ENCODE assay signal across 9 cellular contexts in genomic region chr2:237702439-237703397, GRCh38.
A peak's percentile ranks its signal among the peaks of the same experiment; 100 is the strongest.
DNase-seq lines count a peak whose midpoint lies in the region; ATAC-seq lines count a peak whose summit lies in the region.
"Had no signal": no experiment of that assay in that cellular context is flagged by ENCODE, and none has a peak within 500 bp of the region (broad histone marks: within the 10 kb centered on the region; RNA-seq: fewer than 3 reads in every experiment).

No MANE protein-coding gene starts in this region.

- peak; percentile 64 for DNase-seq in GM03348 (ENCODE audit: low spot score)
- DNase-seq in NCI-H226 = peak; percentile 87
- peak in 1 of 2 donors; percentile 39 for DNase-seq in activated naive CD4-positive, alpha-beta T cell treated with anti-CD3 and anti-CD28 coated beads, Interleukin-2, amount 50 U/mL, for 72 hours (ENCODE audit: low spot score in 2 of 2)
- peak; percentile 71 for DNase-seq in hepatic stellate cell (ENCODE audit: low spot score)
- no peak for DNase-seq in SHP77 treated with DMSO at 0.1 percent for 48 hours (lab: John Stamatoyannopoulos, UW)
- DNase-seq in DMS79 (lab: John Stamatoyannopoulos, UW) = no peak

- ATAC-seq in activated naive CD4-positive, alpha-beta T cell treated with anti-CD3 and anti-CD28 coated beads, Interleukin-2, amount 50 U/mL, for 72 hours = peak; percentile 30 to 63
- no peak for ATAC-seq in GM21360 (IDR thresholded peaks at IDR 0.05; ENCODE audit: unreplicated experiment)

- peak overlapping the region; percentile 77 to 99 for H3K27ac Mint-ChIP-seq in activated naive CD4-positive, alpha-beta T cell treated with anti-CD3 and anti-CD28 coated beads, Interleukin-2, amount 50 U/mL, for 72 hours

- H3K4me1 ChIP-seq in skeletal muscle tissue (ENCODE audit: control insufficient read depth in 3 of 3, insufficient read depth in 3 of 3, low read length in 3 of 3) = peaks cover 78 to 92% (median 90%) of the 10 kb centered on the region in 3 donors

- no peaks in the 10 kb centered on the region for H3K27me3 ChIP-seq in skeletal muscle tissue (ENCODE audit: control insufficient read depth in 3 of 3, insufficient read depth in 3 of 3, low read length in 3 of 3)

- H3K9me3 Mint-ChIP-seq in activated naive CD4-positive, alpha-beta T cell treated with anti-CD3 and anti-CD28 coated beads, Interleukin-2, amount 50 U/mL, for 72 hours = no peaks in the 10 kb centered on the region

- H3K4me3 ChIP-seq in skeletal muscle tissue (ENCODE audit: low read length in 3 of 3) = peak overlapping the region; percentile 34 to 44 (median 41)
- H3K4me3 ChIP-seq: PC-9 had no signal

- H3K9me3 ChIP-seq in skeletal muscle tissue (ENCODE audit: control insufficient read depth in 3 of 3, low read length in 3 of 3) = no peaks in the 10 kb centered on the region

- no peaks in the 10 kb centered on the region for H3K36me3 ChIP-seq in skeletal muscle tissue (ENCODE audit: control insufficient read depth in 3 of 3, insufficient read depth in 3 of 3, low read length in 3 of 3)

- H3K36me3 Mint-ChIP-seq in activated naive CD4-positive, alpha-beta T cell treated with anti-CD3 and anti-CD28 coated beads, Interleukin-2, amount 50 U/mL, for 72 hours = no peaks in the 10 kb centered on the region

- H3K9ac ChIP-seq in skeletal muscle tissue (ENCODE audit: low read depth in 1 of 3, low read length in 3 of 3) = peak overlapping the region; percentile 51 to 76 (median 66)

- peak overlapping the region; percentile 92 for H3K27ac ChIP-seq in skeletal muscle tissue (ENCODE audit: low read depth, low read length)
- H3K27ac ChIP-seq: PC-9 had no signal

Comparison
In these comparisons a context has a peak if more than half of its experiments do, and no peak if none do; other contexts are left out.
1. DNase-seq: peak in GM03348 (single experiment), NCI-H226 (single experiment) and hepatic stellate cell (single experiment); none in SHP77 treated with DMSO at 0.1 percent for 48 hours (single experiment) and DMS79 (single experiment).